In genomic region chr11:36165638-36166389, GRCh38 we compare ENCODE assay signal across 18 cellular contexts.
DNase-seq lines count a peak whose midpoint lies in the region; ATAC-seq and TF ChIP-seq lines count a peak whose summit lies in the region.
"Had no signal": no experiment of that assay in that cellular context is flagged by ENCODE, and none has a peak within 500 bp of the region (broad histone marks: within the 10 kb centered on the region; RNA-seq: fewer than 3 reads in every experiment).

No MANE protein-coding gene starts in this region.

- no peaks in the 10 kb centered on the region for H3K9me3 Mint-ChIP-seq in progenitor cell of endocrine pancreas (ENCODE audit: low read depth)
- H3K9me3 Mint-ChIP-seq: activated CD4-positive, alpha-beta memory T cell treated with anti-CD3 and anti-CD28 coated beads, Interleukin-2, amount 10 ng/mL, durations not matched to agents 7 days and 5 days; activated naive CD4-positive, alpha-beta T cell treated with anti-CD3 and anti-CD28 coated beads for 36 hours; GM23338 had no signal

- POLR2A ChIA-PET in RWPE1 (lab: Yijun Ruan, JAX; ENCODE audit: low non-redundant PET) = no interaction called here

- CTCF ChIA-PET in RWPE1 (lab: Yijun Ruan, JAX) = no interaction called here

- H3K27ac ChIP-seq in VCaP (peak overlapping the region; percentile 81), RWPE1 (no peak overlapping the region)
- H3K27ac ChIP-seq: 22Rv1, WERI-Rb-1 had no signal

- peaks cover 26% of the 10 kb centered on the region for H3K4me1 Mint-ChIP-seq in progenitor cell of endocrine pancreas (ENCODE audit: low read depth)
- H3K4me1 Mint-ChIP-seq: activated CD4-positive, alpha-beta memory T cell treated with anti-CD3 and anti-CD28 coated beads, Interleukin-2, amount 10 ng/mL, durations not matched to agents 7 days and 5 days; endodermal cell had no signal

- ATAC-seq in HG03457 (IDR thresholded peaks at IDR 0.05; ENCODE audit: unreplicated experiment) (no peak), GM21576 (IDR thresholded peaks at IDR 0.05; ENCODE audit: unreplicated experiment) (no peak)
- ATAC-seq: GM23338 had no signal

- H3K27me3 Mint-ChIP-seq in progenitor cell of endocrine pancreas = no peaks in the 10 kb centered on the region

- H3K36me3 Mint-ChIP-seq in progenitor cell of endocrine pancreas (ENCODE audit: insufficient read depth) = no peaks in the 10 kb centered on the region

- no peak for TF ChIP-seq CTCF in VCaP (conservative IDR thresholded peaks at IDR 0.05)
- TF ChIP-seq CTCF in progenitor cell of endocrine pancreas (IDR thresholded peaks at IDR 0.05; ENCODE audit: unreplicated experiment) = no peak
- TF ChIP-seq CTCF in RWPE1 (conservative IDR thresholded peaks at IDR 0.05; ENCODE audit: low read depth) = no peak

- peak overlapping the region; percentile 84 for H3K27ac Mint-ChIP-seq in progenitor cell of endocrine pancreas
- H3K27ac Mint-ChIP-seq: activated CD4-positive, alpha-beta memory T cell treated with anti-CD3 and anti-CD28 coated beads, Interleukin-2, amount 10 ng/mL, durations not matched to agents 7 days and 5 days; activated naive CD4-positive, alpha-beta T cell treated with anti-CD3 and anti-CD28 coated beads for 36 hours; endodermal cell; GM23338 had no signal

- DNase-seq in DMS153 (lab: John Stamatoyannopoulos, UW) (peak; percentile 16), DMS153 treated with DMSO at 0.1 percent for 48 hours (lab: John Stamatoyannopoulos, UW; ENCODE audit: unreplicated experiment) (no peak), NCI-H1694 (lab: John Stamatoyannopoulos, UW) (peak; percentile 50), progenitor cell of endocrine pancreas (ENCODE audit: low spot score, unreplicated experiment) (no peak), RWPE1 (ENCODE audit: low spot score) (no peak)
- DNase-seq: activated CD4-positive, alpha-beta memory T cell treated with anti-CD3 and anti-CD28 coated beads, Interleukin-2, amount 10 ng/mL, durations not matched to agents 7 days and 5 days; activated naive CD4-positive, alpha-beta T cell treated with anti-CD3 and anti-CD28 coated beads for 36 hours; activated T-cell treated with anti-CD3 and anti-CD28 coated beads, Interleukin-2, amount 50 U/mL, for 1 hour; anterior cingulate cortex; endodermal cell; NCI-H2107; stimulated activated CD4-positive, alpha-beta T cell treated with anti-CD3 and anti-CD28 coated beads, Interleukin-12 subunit alpha, Interleukin-12 subunit beta, amount 100 ng/mL, for 4 hours; WERI-Rb-1 had no signal

- no peak overlapping the region for H3K4me3 Mint-ChIP-seq in progenitor cell of endocrine pancreas (ENCODE audit: low read depth)
- H3K4me3 Mint-ChIP-seq: activated CD4-positive, alpha-beta memory T cell treated with anti-CD3 and anti-CD28 coated beads, Interleukin-2, amount 10 ng/mL, durations not matched to agents 7 days and 5 days; activated naive CD4-positive, alpha-beta T cell treated with anti-CD3 and anti-CD28 coated beads for 36 hours; endodermal cell; GM23338 had no signal

Comparison
In these comparisons a context has a peak if more than half of its experiments do, and no peak if none do; other contexts are left out.
1. DNase-seq: peak in DMS153 (single experiment) and NCI-H1694 (single experiment); none in DMS153 treated with DMSO at 0.1 percent for 48 hours (single experiment), progenitor cell of endocrine pancreas (single experiment) and RWPE1 (single experiment).